Comparison of ENCODE assay signal across 33 cellular contexts in genomic region chr18:76640438-76640837, GRCh38.
"Had no signal": no experiment of that assay in that cellular context is flagged by ENCODE, and none has a peak within 500 bp of the region (broad histone marks: within the 10 kb centered on the region; RNA-seq: fewer than 3 reads in every experiment).

No MANE protein-coding gene starts in this region.

- H3K27ac ChIP-seq: cardiac muscle cell, VCaP had no signal

- H3K36me3 ChIP-seq: cardiac muscle cell had no signal

- H3K4me3 ChIP-seq: cardiac muscle cell had no signal

- ATAC-seq: activated CD4-positive, alpha-beta T cell treated with anti-CD3 and anti-CD28 coated beads for 36 hours; activated CD4-positive, CD25-positive, alpha-beta regulatory T cell treated with anti-CD3 and anti-CD28 coated beads, Interleukin-2, amount 50 U/mL, for 24 hours; activated CD8-positive, alpha-beta memory T cell treated with anti-CD3 and anti-CD28 coated beads, Interleukin-2, amount 10 ng/mL, durations not matched to agents 7 days and 5 days; activated CD8-positive, alpha-beta T cell treated with anti-CD3 and anti-CD28 coated beads, Interleukin-2, amount 10 ng/mL, durations not matched to agents 7 days and 5 days; activated naive CD8-positive, alpha-beta T cell treated with anti-CD3 and anti-CD28 coated beads, Interleukin-2, amount 50 U/mL, for 24 hours; WTC11 had no signal

- H3K27me3 ChIP-seq: cardiac muscle cell had no signal

- DNase-seq: activated CD4-positive, alpha-beta memory T cell treated with anti-CD3 and anti-CD28 coated beads, Interleukin-2, amount 10 ng/mL, durations not matched to agents 7 days and 5 days; activated CD4-positive, alpha-beta T cell treated with anti-CD3 and anti-CD28 coated beads for 1 hour; activated CD4-positive, alpha-beta T cell treated with anti-CD3 and anti-CD28 coated beads for 36 hours; activated CD4-positive, alpha-beta T cell treated with anti-CD3 and anti-CD28 coated beads for 48 hours; activated CD4-positive, alpha-beta T cell treated with anti-CD3 and anti-CD28 coated beads, Interleukin-2, amount 10 ng/mL, durations not matched to agents 7 days and 5 days; activated CD4-positive, alpha-beta T cell treated with anti-CD3 and anti-CD28 coated beads, Interleukin-2, amount 50 U/mL, for 48 hours; activated CD4-positive, CD25-positive, alpha-beta regulatory T cell; activated CD8-positive, alpha-beta memory T cell treated with anti-CD3 and anti-CD28 coated beads for 24 hours; activated CD8-positive, alpha-beta memory T cell treated with anti-CD3 and anti-CD28 coated beads, Interleukin-2, amount 10 ng/mL, durations not matched to agents 7 days and 5 days; activated CD8-positive, alpha-beta memory T cell treated with anti-CD3 and anti-CD28 coated beads, Interleukin-2, amount 50 U/mL, for 48 hours; activated CD8-positive, alpha-beta T cell treated with anti-CD3 and anti-CD28 coated beads, Interleukin-2, amount 10 ng/mL, durations not matched to agents 7 days and 5 days; activated effector memory CD4-positive, alpha-beta T cell treated with Interleukin-2 at 50 U/mL for 16 hours; activated gamma-delta T cell; activated naive CD4-positive, alpha-beta T cell treated with anti-CD3 and anti-CD28 coated beads, Interleukin-2, amount 10 ng/mL, durations not matched to agents 7 days and 5 days; activated naive CD4-positive, alpha-beta T cell treated with Interleukin-2 at 50 U/mL for 16 hours; activated naive CD8-positive, alpha-beta T cell treated with anti-CD3 and anti-CD28 coated beads, Interleukin-2, amount 10 ng/mL, durations not matched to agents 7 days and 5 days; activated naive CD8-positive, alpha-beta T cell treated with anti-CD3 and anti-CD28 coated beads, Interleukin-2, amount 50 U/mL, for 24 hours; activated T-cell treated with anti-CD3 and anti-CD28 coated beads, Interleukin-2, amount 50 U/mL, for 24 hours; activated T-cell treated with anti-CD3 and anti-CD28 coated beads, Interleukin-2, amount 50 U/mL, for 48 hours; amniotic stem cell; aorta; caudate nucleus; T-helper 1 cell; T-helper 2 cell; T-helper 9 cell had no signal

- FAIRE-seq: astrocyte, bronchial epithelial cell, colon, TTC549 had no signal
